ENCODE assay signal across 35 cellular contexts in genomic region chr9:83617299-83617698, GRCh38.
"Had no signal": no experiment of that assay in that cellular context is flagged by ENCODE, and none has a peak within 500 bp of the region (broad histone marks: within the 10 kb centered on the region; RNA-seq: fewer than 3 reads in every experiment).

No MANE protein-coding gene starts in this region.

- DNase-seq: Karpas-422, Kasumi-1, MG63, MM.1S, MV-4-11, NCI-H1048, NCI-H1092, NCI-H1105, NCI-H1105 treated with DMSO at 0.1 percent for 48 hours, NCI-H1417, NCI-H1417 treated with DMSO at 0.1 percent for 48 hours, NCI-H1436, NCI-H1436 treated with DMSO at 0.1 percent for 48 hours, NCI-H146, NCI-H1694, NCI-H1694 treated with DMSO at 0.1 percent for 48 hours, NCI-H187, NCI-H187 treated with DMSO at 0.1 percent for 48 hours, NCI-H1930, NCI-H2029, NCI-H2029 treated with DMSO at 0.1 percent for 48 hours, NCI-H2081, NCI-H2081 treated with DMSO at 0.1 percent for 48 hours, NCI-H2107, NCI-H2171, NCI-H2171 treated with DMSO at 0.1 percent for 48 hours, NCI-H2227 treated with DMSO at 0.1 percent for 48 hours, NCI-H226, NCI-H345, NCI-H446, NCI-H446 treated with DMSO at 0.1 percent for 48 hours, NCI-H510A, NCI-H510A treated with DMSO at 0.1 percent for 48 hours, NCI-H524 had no signal

- H3K9me3 ChIP-seq: MG63 had no signal

- H3K9ac ChIP-seq: KMS-11 had no signal

- H3K36me3 ChIP-seq: MG63 had no signal

- H3K4me3 ChIP-seq: MG63 had no signal

- H3K27me3 ChIP-seq: MG63 had no signal

- H3K4me2 ChIP-seq: KMS-11 had no signal

- H3K27ac ChIP-seq: KMS-11 had no signal
